Comparison of ENCODE assay signal across 16 cellular contexts in genomic region chr16:53817812-53818211, GRCh38.
DNase-seq lines count a peak whose midpoint lies in the region; ATAC-seq and TF ChIP-seq lines count a peak whose summit lies in the region.
"Had no signal": no experiment of that assay in that cellular context is flagged by ENCODE, and none has a peak within 500 bp of the region (broad histone marks: within the 10 kb centered on the region; RNA-seq: fewer than 3 reads in every experiment).

No MANE protein-coding gene starts in this region.

- H3K36me3 ChIP-seq in hepatocyte (replicated peaks; ENCODE audit: insufficient read depth, low read depth) = no peaks in the 10 kb centered on the region

- H3K9me3 ChIP-seq in AG04450 (ENCODE audit: control insufficient read depth, insufficient read depth, low read length) (no peaks in the 10 kb centered on the region), hepatocyte (ENCODE audit: low read depth) (no peaks in the 10 kb centered on the region)

- POLR2A ChIA-PET in AG04450 (lab: Yijun Ruan, JAX) = interaction anchor here (1.5 kb wide), 1 partner anchor 114 kb away, joined by 4 read pairs; the partner anchor contains the start of genes FTO and RPGRIP1L

- no peaks in the 10 kb centered on the region for H3K27me3 Mint-ChIP-seq in mesothelial cell of epicardium (ENCODE audit: low read depth)
- no peaks in the 10 kb centered on the region for H3K27me3 Mint-ChIP-seq in natural killer cell (ENCODE audit: low read depth in 2 of 2)
- H3K27me3 Mint-ChIP-seq: activated CD4-positive, alpha-beta T cell treated with anti-CD3 and anti-CD28 coated beads, Interleukin-2, amount 10 ng/mL, durations not matched to agents 7 days and 5 days had no signal

- no peak overlapping the region for H2AFZ ChIP-seq in hepatocyte

- H3K4me3 ChIP-seq in AG04450 (ENCODE audit: low read depth, low read length) = no peak overlapping the region
- no peak overlapping the region for H3K4me3 ChIP-seq in hepatocyte
- H3K4me3 ChIP-seq: lung had no signal

- no peaks in the 10 kb centered on the region for H4K20me1 ChIP-seq in hepatocyte (ENCODE audit: insufficient read depth, poor library complexity, severe bottlenecking)

- H3K79me2 ChIP-seq in hepatocyte = peaks cover 5% of the 10 kb centered on the region

- no peak for DNase-seq in AG04450 (ENCODE audit: low read depth, low spot score)
- DNase-seq in HS-5 (ENCODE audit: low read depth) = peak; percentile 44
- peak; percentile 26 for DNase-seq in astrocyte of the hippocampus (ENCODE audit: low read depth, low spot score)
- no peak for DNase-seq in hepatocyte (ENCODE audit: low spot score)
- no peak for DNase-seq in mesothelial cell of epicardium (ENCODE audit: low spot score in 2 of 2, unreplicated experiment in 2 of 2)
- DNase-seq in amygdala (lab: John Stamatoyannopoulos, UW) = no peak
- no peak for DNase-seq in natural killer cell
- DNase-seq in SIG-M5 treated with dmso at 0.1 percent for 504 hours (lab: John Stamatoyannopoulos, UW; ENCODE audit: unreplicated experiment) = no peak
- DNase-seq: activated CD4-positive, alpha-beta T cell treated with anti-CD3 and anti-CD28 coated beads, Interleukin-2, amount 10 ng/mL, durations not matched to agents 7 days and 5 days; activated naive CD4-positive, alpha-beta T cell treated with anti-CD3 and anti-CD28 coated beads, Interleukin-2, amount 50 U/mL, for 16 hours; cerebellar nuclear complex; MM.1S; NCI-H2029; NCI-H510A had no signal

- ATAC-seq in natural killer cell = no peak

- H3K4me1 ChIP-seq in hepatocyte (ENCODE audit: insufficient read depth) = no peaks in the 10 kb centered on the region

- no peaks in the 10 kb centered on the region for H3K9me2 ChIP-seq in hepatocyte (replicated peaks; ENCODE audit: insufficient read depth)

- H3K9me3 Mint-ChIP-seq in mesothelial cell of epicardium = no peaks in the 10 kb centered on the region
- H3K9me3 Mint-ChIP-seq in natural killer cell = no peaks in the 10 kb centered on the region
- H3K9me3 Mint-ChIP-seq: nephron had no signal

- no peak overlapping the region for H3K4me2 ChIP-seq in hepatocyte

- H3K27me3 ChIP-seq in AG04450 (ENCODE audit: control insufficient read depth, insufficient read depth, low read length) (no peaks in the 10 kb centered on the region), hepatocyte (no peaks in the 10 kb centered on the region)

- H3K4me3 Mint-ChIP-seq in mesothelial cell of epicardium (no peak overlapping the region), natural killer cell (no peak overlapping the region)
- H3K4me3 Mint-ChIP-seq: activated CD4-positive, alpha-beta T cell treated with anti-CD3 and anti-CD28 coated beads, Interleukin-2, amount 10 ng/mL, durations not matched to agents 7 days and 5 days; nephron had no signal

- H3K36me3 Mint-ChIP-seq in mesothelial cell of epicardium (peaks cover 25% of the 10 kb centered on the region), natural killer cell (no peaks in the 10 kb centered on the region)

- TF ChIP-seq CTCF in AG04450 (IDR thresholded peaks at IDR 0.05; ENCODE audit: low read depth, low read length) (no peak), hepatocyte (IDR thresholded peaks at IDR 0.05; ENCODE audit: poor library complexity) (no peak), mesothelial cell of epicardium (IDR thresholded peaks at IDR 0.05; ENCODE audit: unreplicated experiment) (no peak), natural killer cell (IDR thresholded peaks at IDR 0.05) (no peak)

- no peak overlapping the region for H3K27ac Mint-ChIP-seq in mesothelial cell of epicardium
- H3K27ac Mint-ChIP-seq in natural killer cell = no peak overlapping the region
- H3K27ac Mint-ChIP-seq: activated CD4-positive, alpha-beta T cell treated with anti-CD3 and anti-CD28 coated beads, Interleukin-2, amount 10 ng/mL, durations not matched to agents 7 days and 5 days; nephron had no signal

- H3K4me1 Mint-ChIP-seq in mesothelial cell of epicardium = peaks cover 17% of the 10 kb centered on the region
- peaks cover 22 to 27% of the 10 kb centered on the region in 2 donors for H3K4me1 Mint-ChIP-seq in natural killer cell
- H3K4me1 Mint-ChIP-seq: nephron had no signal

- H3K27ac ChIP-seq in AG04450 (ENCODE audit: low read depth, low read length) (peak overlapping the region; percentile 49), hepatocyte (peak overlapping the region; percentile 33)

- intact Hi-C loops in natural killer cell (cut with micrococcal nuclease) = no loop called here

- CTCF ChIA-PET in AG04450 (lab: Charles Lee) = interaction anchor here (1.1 kb wide), 1 partner anchor 74 kb away, joined by 4 read pairs; no protein-coding TSS in a partner anchor

Comparison
In these comparisons a context has a peak if more than half of its experiments do, and no peak if none do; other contexts are left out.
1. DNase-seq: peak in HS-5 (single experiment) and astrocyte of the hippocampus (single experiment); none in AG04450 (single experiment), hepatocyte (single experiment), mesothelial cell of epicardium (0 of 2), amygdala (0 of 56), natural killer cell (single experiment) and SIG-M5 treated with dmso at 0.1 percent for 504 hours (single experiment).